1 cellular context compared by ENCODE assay signal in the genomic region with DNA sequence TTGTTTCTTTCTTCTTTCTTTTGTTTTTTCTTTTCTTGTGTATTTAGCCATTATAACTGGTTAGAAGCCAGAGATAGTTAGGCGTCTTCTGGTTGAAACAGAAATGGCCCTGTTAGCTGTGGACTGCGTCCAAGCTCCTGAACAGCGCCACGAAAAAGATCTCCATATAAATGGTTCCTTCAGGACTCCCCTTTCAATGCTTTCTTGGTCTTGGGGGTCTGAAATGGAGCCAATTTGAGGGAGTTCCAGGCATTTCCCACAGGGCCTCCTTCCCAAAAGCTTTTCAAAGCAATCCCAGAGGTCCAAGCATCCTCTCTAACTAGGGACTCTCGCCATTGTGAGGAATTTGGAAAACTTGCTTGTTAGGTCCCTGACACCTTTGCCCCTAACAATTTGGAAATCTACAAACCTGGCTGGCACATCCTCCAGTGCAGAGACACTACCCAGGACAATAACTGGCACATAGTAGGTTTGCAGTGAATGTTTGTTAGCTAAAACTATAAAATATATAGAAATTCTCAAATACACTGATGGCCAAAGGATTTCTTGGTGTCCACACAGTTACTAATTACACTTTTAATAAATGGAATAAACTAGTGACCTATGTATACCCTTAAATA.
TF ChIP-seq lines count a peak whose summit lies in the region.

No MANE protein-coding gene starts in this region.

TF ChIP-seq in H1, 55 proteins besides CTCF, POLR2A, EP300 and RAD21 (continued from another document):
- no peak for TF ChIP-seq RNF2 (IDR thresholded peaks at IDR 0.05; ENCODE audit: borderline replicate concordance, low read depth, low read length, missing control alignments, poor library complexity, severe bottlenecking)
- no peak for TF ChIP-seq MAFK (IDR thresholded peaks at IDR 0.05; ENCODE audit: low read depth, low read length)
- TF ChIP-seq FOSL1 (IDR thresholded peaks at IDR 0.05; ENCODE audit: insufficient read depth, low read depth, low read length) = no peak
- TF ChIP-seq BACH1 (IDR thresholded peaks at IDR 0.05; ENCODE audit: low read length) = no peak
- TF ChIP-seq TAF1 (IDR thresholded peaks at IDR 0.05; ENCODE audit: low read depth, low read length) = no peak
- no peak for TF ChIP-seq RXRA (IDR thresholded peaks at IDR 0.05; ENCODE audit: insufficient read depth, low read depth, low read length)
- TF ChIP-seq JUN (IDR thresholded peaks at IDR 0.05; ENCODE audit: low read depth, low read length) = no peak
- no peak for TF ChIP-seq GTF2F1 (IDR thresholded peaks at IDR 0.05; ENCODE audit: borderline replicate concordance, low read depth, low read length)
- no peak for TF ChIP-seq TBP (IDR thresholded peaks at IDR 0.05; ENCODE audit: low read depth, low read length)
